31 cellular contexts compared by ENCODE assay signal in genomic region chr5:108607421-108607820, GRCh38.
"Had no signal": no experiment of that assay in that cellular context is flagged by ENCODE, and none has a peak within 500 bp of the region (broad histone marks: within the 10 kb centered on the region; RNA-seq: fewer than 3 reads in every experiment).

No MANE protein-coding gene starts in this region.

- H3K9me3 Mint-ChIP-seq: activated CD4-positive, alpha-beta T cell treated with anti-CD3 and anti-CD28 coated beads, Interleukin-2, amount 10 ng/mL, durations not matched to agents 24 days and 14 days; activated T-helper 1 cell treated with anti-CD3 and anti-CD28 coated beads, Interleukin-12 subunit alpha, Interleukin-12 subunit beta, Interleukin-2, Interleukin-4 antibody, amounts not matched to agents 30 ng/mL and 10 ng/mL and 1 ng/mL, durations not matched to agents 14 hours and 24 hours and 36 hours; central memory CD8-positive, alpha-beta T cell; T-helper 2 cell treated with Interferon-gamma antibody and Interleukin-4, amounts not matched to agents 5 μg/mL and 100 μg/mL, for 36 hours had no signal

- H3K27me3 ChIP-seq: brain microvascular endothelial cell, dorsolateral prefrontal cortex had no signal

- H3K4me3 Mint-ChIP-seq: activated B cell treated with CpG ODN at 0.5 μM for 24 hours; activated CD4-positive, alpha-beta memory T cell treated with anti-CD3 and anti-CD28 coated beads for 36 hours; activated CD4-positive, alpha-beta T cell treated with anti-CD3 and anti-CD28 coated beads for 36 hours; activated CD4-positive, alpha-beta T cell treated with anti-CD3 and anti-CD28 coated beads, Interleukin-2, amount 10 ng/mL, durations not matched to agents 24 days and 14 days; activated CD8-positive, alpha-beta memory T cell treated with anti-CD3 and anti-CD28 coated beads, Interleukin-2, amount 10 ng/mL, durations not matched to agents 7 days and 5 days; activated CD8-positive, alpha-beta T cell treated with anti-CD3 and anti-CD28 coated beads, Interleukin-2, amount 10 ng/mL, durations not matched to agents 7 days and 5 days; activated naive CD4-positive, alpha-beta T cell treated with anti-CD3 and anti-CD28 coated beads, Interleukin-2, amount 10 ng/mL, durations not matched to agents 7 days and 5 days; activated naive CD8-positive, alpha-beta T cell treated with anti-CD3 and anti-CD28 coated beads, Interleukin-2, amount 10 ng/mL, durations not matched to agents 7 days and 5 days; activated T-helper 1 cell treated with anti-CD3 and anti-CD28 coated beads, Interleukin-12 subunit alpha, Interleukin-12 subunit beta, Interleukin-2, Interleukin-4 antibody, amounts not matched to agents 30 ng/mL and 10 ng/mL and 1 ng/mL, durations not matched to agents 14 hours and 24 hours and 36 hours; central memory CD8-positive, alpha-beta T cell; dendritic cell treated with granulocyte-macrophage colony-stimulating factor and Interleukin-4, amounts not matched to agents 40 ng/mL and 50 ng/mL, for 4 days; endodermal cell; T-helper 17 cell; T-helper 2 cell treated with Interferon-gamma antibody and Interleukin-4, amounts not matched to agents 5 μg/mL and 100 μg/mL, for 36 hours had no signal

- H3K4me1 Mint-ChIP-seq: activated B cell treated with CpG ODN at 0.5 μM for 24 hours; activated CD4-positive, alpha-beta T cell treated with anti-CD3 and anti-CD28 coated beads, Interleukin-2, amount 10 ng/mL, durations not matched to agents 24 days and 14 days; activated naive CD4-positive, alpha-beta T cell treated with anti-CD3 and anti-CD28 coated beads, Interleukin-2, amount 10 ng/mL, durations not matched to agents 7 days and 5 days; central memory CD8-positive, alpha-beta T cell had no signal

- ATAC-seq: activated CD4-positive, alpha-beta T cell treated with anti-CD3 and anti-CD28 coated beads for 36 hours; activated CD8-positive, alpha-beta memory T cell treated with anti-CD3 and anti-CD28 coated beads, Interleukin-2, amount 10 ng/mL, durations not matched to agents 7 days and 5 days; activated CD8-positive, alpha-beta T cell treated with anti-CD3 and anti-CD28 coated beads, Interleukin-2, amount 10 ng/mL, durations not matched to agents 7 days and 5 days; activated naive CD4-positive, alpha-beta T cell treated with anti-CD3 and anti-CD28 coated beads, Interleukin-2, amount 50 U/mL, for 72 hours; esophagus mucosa; T-helper 17 cell had no signal

- DNase-seq: activated B cell treated with CpG ODN at 0.5 μM for 24 hours; activated CD4-positive, alpha-beta memory T cell treated with anti-CD3 and anti-CD28 coated beads for 36 hours; activated CD4-positive, alpha-beta T cell treated with anti-CD3 and anti-CD28 coated beads for 36 hours; activated CD4-positive, CD25-positive, alpha-beta regulatory T cell treated with anti-CD3 and anti-CD28 coated beads, Interleukin-2, amount 50 U/mL, for 72 hours; activated CD8-positive, alpha-beta memory T cell treated with anti-CD3 and anti-CD28 coated beads, Interleukin-2, amount 10 ng/mL, durations not matched to agents 7 days and 5 days; activated CD8-positive, alpha-beta memory T cell treated with anti-CD3 and anti-CD28 coated beads, Interleukin-2, amount 50 U/mL, for 4 hours; activated CD8-positive, alpha-beta T cell treated with anti-CD3 and anti-CD28 coated beads, Interleukin-2, amount 10 ng/mL, durations not matched to agents 7 days and 5 days; activated gamma-delta T cell; activated naive CD4-positive, alpha-beta T cell; activated naive CD4-positive, alpha-beta T cell treated with anti-CD3 and anti-CD28 coated beads, Interleukin-2, amount 10 ng/mL, durations not matched to agents 7 days and 5 days; activated naive CD8-positive, alpha-beta T cell treated with anti-CD3 and anti-CD28 coated beads, Interleukin-2, amount 10 ng/mL, durations not matched to agents 7 days and 5 days; activated T-cell treated with anti-CD3 and anti-CD28 coated beads, Interleukin-2, amount 50 U/mL, for 1 hour; activated T-cell treated with anti-CD3 and anti-CD28 coated beads, Interleukin-2, amount 50 U/mL, for 48 hours; brain microvascular endothelial cell; dorsolateral prefrontal cortex; effector memory CD4-positive, alpha-beta T cell; endodermal cell; foreskin fibroblast; head of caudate nucleus; T-helper 1 cell; T-helper 17 cell; T1000; WERI-Rb-1 had no signal

- H3K27ac ChIP-seq: brain microvascular endothelial cell, coronary artery, dorsolateral prefrontal cortex, WERI-Rb-1 had no signal

- H3K27me3 Mint-ChIP-seq: activated B cell treated with CpG ODN at 0.5 μM for 24 hours; activated CD4-positive, alpha-beta T cell treated with anti-CD3 and anti-CD28 coated beads, Interleukin-2, amount 10 ng/mL, durations not matched to agents 24 days and 14 days; activated naive CD4-positive, alpha-beta T cell treated with anti-CD3 and anti-CD28 coated beads, Interleukin-2, amount 10 ng/mL, durations not matched to agents 7 days and 5 days; activated naive CD8-positive, alpha-beta T cell treated with anti-CD3 and anti-CD28 coated beads, Interleukin-2, amount 10 ng/mL, durations not matched to agents 7 days and 5 days; central memory CD8-positive, alpha-beta T cell; dendritic cell treated with granulocyte-macrophage colony-stimulating factor and Interleukin-4, amounts not matched to agents 40 ng/mL and 50 ng/mL, for 4 days had no signal

- H3K36me3 ChIP-seq: brain microvascular endothelial cell, WERI-Rb-1 had no signal

- H3K27ac Mint-ChIP-seq: activated B cell treated with CpG ODN at 0.5 μM for 24 hours; activated CD4-positive, alpha-beta memory T cell treated with anti-CD3 and anti-CD28 coated beads for 36 hours; activated CD4-positive, alpha-beta T cell treated with anti-CD3 and anti-CD28 coated beads for 36 hours; activated CD4-positive, alpha-beta T cell treated with anti-CD3 and anti-CD28 coated beads, Interleukin-2, amount 10 ng/mL, durations not matched to agents 24 days and 14 days; activated CD8-positive, alpha-beta memory T cell treated with anti-CD3 and anti-CD28 coated beads, Interleukin-2, amount 10 ng/mL, durations not matched to agents 7 days and 5 days; activated CD8-positive, alpha-beta T cell treated with anti-CD3 and anti-CD28 coated beads, Interleukin-2, amount 10 ng/mL, durations not matched to agents 7 days and 5 days; activated naive CD4-positive, alpha-beta T cell treated with anti-CD3 and anti-CD28 coated beads, Interleukin-2, amount 10 ng/mL, durations not matched to agents 7 days and 5 days; activated naive CD4-positive, alpha-beta T cell treated with anti-CD3 and anti-CD28 coated beads, Interleukin-2, amount 50 U/mL, for 72 hours; activated naive CD8-positive, alpha-beta T cell treated with anti-CD3 and anti-CD28 coated beads, Interleukin-2, amount 10 ng/mL, durations not matched to agents 7 days and 5 days; activated T-helper 1 cell treated with anti-CD3 and anti-CD28 coated beads, Interleukin-12 subunit alpha, Interleukin-12 subunit beta, Interleukin-2, Interleukin-4 antibody, amounts not matched to agents 30 ng/mL and 10 ng/mL and 1 ng/mL, durations not matched to agents 14 hours and 24 hours and 36 hours; dendritic cell treated with granulocyte-macrophage colony-stimulating factor and Interleukin-4, amounts not matched to agents 40 ng/mL and 50 ng/mL, for 4 days; endodermal cell; T-helper 17 cell; T-helper 2 cell treated with Interferon-gamma antibody and Interleukin-4, amounts not matched to agents 5 μg/mL and 100 μg/mL, for 36 hours had no signal

- H3K4me3 ChIP-seq: coronary artery, dorsolateral prefrontal cortex had no signal

- H3K36me3 Mint-ChIP-seq: activated CD4-positive, alpha-beta memory T cell treated with anti-CD3 and anti-CD28 coated beads for 36 hours; activated CD8-positive, alpha-beta memory T cell treated with anti-CD3 and anti-CD28 coated beads, Interleukin-2, amount 10 ng/mL, durations not matched to agents 7 days and 5 days; activated naive CD4-positive, alpha-beta T cell treated with anti-CD3 and anti-CD28 coated beads, Interleukin-2, amount 10 ng/mL, durations not matched to agents 7 days and 5 days; activated naive CD8-positive, alpha-beta T cell treated with anti-CD3 and anti-CD28 coated beads, Interleukin-2, amount 10 ng/mL, durations not matched to agents 7 days and 5 days had no signal
